8 cellular contexts compared by ENCODE assay signal in genomic region chr11:8839957-8840945, GRCh38.
DNase-seq lines count a peak whose midpoint lies in the region; ATAC-seq, FAIRE-seq and TF ChIP-seq lines count a peak whose summit lies in the region.

No MANE protein-coding gene starts in this region.

- ATAC-seq in GM19452 (IDR thresholded peaks at IDR 0.05; ENCODE audit: unreplicated experiment) = no peak
- ATAC-seq in HG02870 (IDR thresholded peaks at IDR 0.05; ENCODE audit: unreplicated experiment) = no peak
- ATAC-seq in HG03025 (IDR thresholded peaks at IDR 0.05; ENCODE audit: low FRiP score, unreplicated experiment) = no peak

- H3K36me3 ChIP-seq in cardiac muscle cell = no peaks in the 10 kb centered on the region

- TF ChIP-seq POLR2A in GM12892 (IDR thresholded peaks at IDR 0.05; ENCODE audit: low read depth, low read length) = no peak

- DNase-seq in GM12892 (ENCODE audit: insufficient read length) = no peak
- peak; percentile 91 for DNase-seq in NCI-H526 treated with DMSO at 0.1 percent for 48 hours (lab: John Stamatoyannopoulos, UW)
- DNase-seq in cardiac muscle cell (ENCODE audit: low read depth in 1 of 2, low spot score in 1 of 2) = peak in 1 of 2 donors; percentile 69
- peak; percentile 81 for DNase-seq in retina
- no peak for DNase-seq in NCI-H1694 (lab: John Stamatoyannopoulos, UW)

- peak overlapping the region; percentile 59 for H3K27ac ChIP-seq in cardiac muscle cell

- TF ChIP-seq CTCF in cardiac muscle cell (IDR thresholded peaks at IDR 0.05; ENCODE audit: low read depth, low read length) = no peak

- no peaks in the 10 kb centered on the region for H3K9me3 ChIP-seq in cardiac muscle cell (ENCODE audit: low read depth)

- no peaks in the 10 kb centered on the region for H3K27me3 ChIP-seq in cardiac muscle cell

- H3K4me3 ChIP-seq in cardiac muscle cell = no peak overlapping the region

- H3K4me1 ChIP-seq in cardiac muscle cell (ENCODE audit: low read depth) = peaks cover 17% of the 10 kb centered on the region

- FAIRE-seq in GM12892 (lab: Jason Lieb, UNC) = peak; percentile 91

Comparison
In these comparisons a context has a peak if more than half of its experiments do, and no peak if none do; other contexts are left out.
1. DNase-seq: peak in NCI-H526 treated with DMSO at 0.1 percent for 48 hours (single experiment) and retina (single experiment); none in GM12892 (single experiment) and NCI-H1694 (single experiment).